In genomic region chr7:133746847-133747246, GRCh38 we compare ENCODE assay signal across 2 cellular contexts.
A peak's percentile ranks its signal among the peaks of the same experiment; 100 is the strongest.
TF ChIP-seq lines count a peak whose summit lies in the region.

No MANE protein-coding gene starts in this region.

TF ChIP-seq in HepG2, 621 proteins besides CTCF, POLR2A, EP300 and RAD21:
- no peak for TF ChIP-seq ZNF224 (CRISPR knock-in tag; IDR thresholded peaks at IDR 0.05)
- TF ChIP-seq PLSCR1 (CRISPR knock-in tag; IDR thresholded peaks at IDR 0.05; ENCODE audit: borderline replicate concordance): no peak
- TF ChIP-seq ZNF296 (CRISPR knock-in tag; conservative IDR thresholded peaks at IDR 0.05): no peak
- no peak for TF ChIP-seq CC2D1A (CRISPR knock-in tag; IDR thresholded peaks at IDR 0.05)
- TF ChIP-seq PCBP1 (IDR thresholded peaks at IDR 0.05; ENCODE audit: borderline replicate concordance, low read depth, low read length): no peak
- TF ChIP-seq FOXK1 (CRISPR knock-in tag; IDR thresholded peaks at IDR 0.05; ENCODE audit: borderline replicate concordance, low read depth): no peak
- no peak for TF ChIP-seq PBX3 (CRISPR knock-in tag; IDR thresholded peaks at IDR 0.05; ENCODE audit: borderline replicate concordance)
- no peak for TF ChIP-seq YEATS2 (CRISPR knock-in tag; IDR thresholded peaks at IDR 0.05; ENCODE audit: borderline replicate concordance)
- TF ChIP-seq ZFP41 (CRISPR knock-in tag; IDR thresholded peaks at IDR 0.05; ENCODE audit: borderline replicate concordance): no peak

TF ChIP-seq in H1, 55 proteins besides CTCF, POLR2A, EP300 and RAD21:
- TF ChIP-seq CBX8 (IDR thresholded peaks at IDR 0.05; ENCODE audit: borderline replicate concordance, low read depth, low read length) (no peak), KDM1A (IDR thresholded peaks at IDR 0.05; ENCODE audit: borderline replicate concordance, low read length) (no peak), CREB1 (IDR thresholded peaks at IDR 0.05) (no peak), CHD7 (IDR thresholded peaks at IDR 0.05; ENCODE audit: insufficient replicate concordance, low read length) (peak; percentile 35)
